ENCODE assay signal across 16 cellular contexts in the genomic region with DNA sequence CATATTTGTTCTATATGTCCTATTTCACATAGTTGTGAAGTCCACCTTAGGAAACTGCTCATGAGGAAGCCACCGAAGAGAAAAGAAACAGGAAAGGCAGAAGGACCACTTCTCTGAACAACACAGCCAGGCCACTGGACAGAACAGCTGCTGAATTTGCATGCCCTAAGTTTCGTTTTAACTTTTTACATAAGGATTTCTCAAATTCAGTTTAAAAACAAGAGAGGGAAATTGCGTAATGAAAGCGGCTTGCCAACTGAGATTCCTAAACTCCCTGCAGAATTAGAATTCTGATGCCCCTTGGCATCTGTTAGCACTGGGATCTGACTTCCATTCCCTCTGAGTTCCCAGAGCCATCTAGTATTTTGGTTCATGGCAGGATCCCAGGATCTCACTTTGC. TPM values are rescaled to one million over a fixed set of nuclear protein-coding genes. Genes with fewer than 3 reads are reported as not detected.
DNase-seq lines count a peak whose midpoint lies in the region; ATAC-seq and TF ChIP-seq lines count a peak whose summit lies in the region.
"Had no signal": no experiment of that assay in that cellular context is flagged by ENCODE, and none has a peak within 500 bp of the region (broad histone marks: within the 10 kb centered on the region; RNA-seq: fewer than 3 reads in every experiment).

No MANE protein-coding gene starts in this region.

- H3K4me3 ChIP-seq in BJ (ENCODE audit: low read depth, low read length) (no peak overlapping the region), OCI-LY7 (ENCODE audit: low read depth, low read length, poor library complexity, severe bottlenecking) (no peak overlapping the region), gastroesophageal sphincter (no peak overlapping the region), rectal smooth muscle tissue (ENCODE audit: low read length) (no peak overlapping the region)
- H3K4me3 ChIP-seq: K562, spleen had no signal

- no peak overlapping the region for H3K4me2 ChIP-seq in OCI-LY7 (ENCODE audit: low read length)

- no peak overlapping the region for H2AFZ ChIP-seq in OCI-LY7 (ENCODE audit: low read length)

- no peak overlapping the region for H3K27ac ChIP-seq in OCI-LY7 (ENCODE audit: low read depth, low read length, poor library complexity, severe bottlenecking)
- H3K27ac ChIP-seq in gastroesophageal sphincter = peak overlapping the region; percentile 26 to 70 (median 56)
- peak overlapping the region; percentile 30 for H3K27ac ChIP-seq in rectal smooth muscle tissue (ENCODE audit: low read depth, low read length)

- ATAC-seq in gastroesophageal sphincter (peak; percentile 64), HG02970 (IDR thresholded peaks at IDR 0.05; ENCODE audit: low FRiP score, unreplicated experiment) (no peak), GM19455 (IDR thresholded peaks at IDR 0.05; ENCODE audit: unreplicated experiment) (no peak)
- ATAC-seq: activated CD8-positive, alpha-beta T cell treated with anti-CD3 and anti-CD28 coated beads for 36 hours; K562; left colon; stimulated activated effector memory CD8-positive, alpha-beta T cell treated with anti-CD3 and anti-CD28 coated beads, Interleukin-12 subunit alpha, Interleukin-12 subunit beta, amount 100 ng/mL, for 72 hours had no signal

- TF ChIP-seq CTCF in BJ (IDR thresholded peaks at IDR 0.05; ENCODE audit: insufficient read depth, low read depth, low read length) = no peak
- no peak for TF ChIP-seq CTCF in OCI-LY7 (conservative IDR thresholded peaks at IDR 0.05; ENCODE audit: low read length)
- TF ChIP-seq CTCF in gastroesophageal sphincter (IDR thresholded peaks at IDR 0.05) = no peak

- no peak for TF ChIP-seq POLR2A in gastroesophageal sphincter (IDR thresholded peaks at IDR 0.05)

- H3K36me3 ChIP-seq in BJ (ENCODE audit: control insufficient read depth, insufficient read depth, low read length) (no peaks in the 10 kb centered on the region), OCI-LY7 (ENCODE audit: insufficient read depth, low read length) (no peaks in the 10 kb centered on the region), gastroesophageal sphincter (no peaks in the 10 kb centered on the region), rectal smooth muscle tissue (ENCODE audit: control insufficient read depth, insufficient read depth, low read length) (no peaks in the 10 kb centered on the region)
- H3K36me3 ChIP-seq: spleen had no signal

- H3K4me1 ChIP-seq in OCI-LY7 (ENCODE audit: insufficient read depth, low read length, poor library complexity, severe bottlenecking) = no peaks in the 10 kb centered on the region
- peaks cover 0 to 26% (median 5%) of the 10 kb centered on the region in 3 donors for H3K4me1 ChIP-seq in gastroesophageal sphincter
- no peaks in the 10 kb centered on the region for H3K4me1 ChIP-seq in rectal smooth muscle tissue (ENCODE audit: control insufficient read depth, insufficient read depth, low read length)

- H3K79me2 ChIP-seq in OCI-LY7 (ENCODE audit: insufficient read depth, low read depth, low read length) = no peaks in the 10 kb centered on the region

- CTCF ChIA-PET in BJ (lab: Yijun Ruan, JAX) (interaction anchor here (0.7 to 12.1 kb wide), 4 partner anchors 23 to 113 kb away, joined by 3 to 148 read pairs (median 8); partner anchors contain the start of genes CCL1 and CCL13), OCI-LY7 (lab: Charles Lee; ENCODE audit: unreplicated experiment) (no interaction called here)

- H3K9me3 ChIP-seq in OCI-LY7 (ENCODE audit: low read length) (no peaks in the 10 kb centered on the region), gastroesophageal sphincter (no peaks in the 10 kb centered on the region)
- H3K9me3 ChIP-seq: spleen had no signal

- TF ChIP-seq EP300 in gastroesophageal sphincter (IDR thresholded peaks at IDR 0.05) = peak; percentile 4

- no TSS peak for BruUV-seq in OCI-LY7 (replicated peaks; lab: Mats Ljungman, UMichigan)

- no peaks in the 10 kb centered on the region for H3K9me2 ChIP-seq in OCI-LY7 (ENCODE audit: insufficient read depth, low read length)

- intact Hi-C loops in OCI-LY7 (cut with micrococcal nuclease; ENCODE audit: unreplicated experiment) = no loop called here

- DNase-seq in BJ (ENCODE audit: low read depth) (peak; percentile 31), OCI-LY7 (ENCODE audit: low spot score) (peak; percentile 1), AG08396 (ENCODE audit: low spot score) (no peak), HUDEP-2 (lab: John Stamatoyannopoulos, UW; ENCODE audit: unreplicated experiment in 76 of 76) (no peak)
- DNase-seq: activated CD8-positive, alpha-beta T cell treated with anti-CD3 and anti-CD28 coated beads for 36 hours; activated naive CD8-positive, alpha-beta T cell treated with anti-CD3 and anti-CD28 coated beads, Interleukin-2, amount 10 ng/mL, durations not matched to agents 7 days and 5 days; COR-L47; NCI-H226; spleen had no signal

- H4K20me1 ChIP-seq in OCI-LY7 (ENCODE audit: insufficient read depth, low read length) = no peaks in the 10 kb centered on the region

- H3K27me3 ChIP-seq in BJ (ENCODE audit: control insufficient read depth, insufficient read depth, low read length) = no peaks in the 10 kb centered on the region
- H3K27me3 ChIP-seq in gastroesophageal sphincter = no peaks in the 10 kb centered on the region
- no peaks in the 10 kb centered on the region for H3K27me3 ChIP-seq in rectal smooth muscle tissue (ENCODE audit: control insufficient read depth, insufficient read depth, low read length)

- WGBS in gastroesophageal sphincter (ENCODE audit: low coverage in 1 of 2), 2 donors = 42 to 44% methylated on average over 3 to 4 of the region's 4 CpGs

- no peak overlapping the region for H3K9ac ChIP-seq in rectal smooth muscle tissue (ENCODE audit: low read length)

- POLR2A ChIA-PET in BJ (lab: Charles Lee) (no interaction called here), OCI-LY7 (lab: Charles Lee) (no interaction called here)

RNA-seq across cellular contexts. Expression of gene CCL8, which starts 5.0 kb away (rescaled TPM):
- 0.10 and 0.11 TPM in 2 replicates for polyA plus RNA-seq in BJ (2011; rRNA removed)
- polyA minus RNA-seq in BJ (2011; rRNA and poly(A)+ RNA removed) = not detected in 2 replicates
- total RNA-seq in OCI-LY7 (2014; rRNA removed; shearing (Covaris generic)) = not detected in 2 replicates
- total RNA-seq in OCI-LY7 (2022) (not detected in 2 replicates), gastroesophageal sphincter (under 1 TPM in 2 of 4 donors, not detected in 2; 0.27 to 0.81 TPM)
- total RNA-seq: activated CD8-positive, alpha-beta T cell treated with anti-CD3 and anti-CD28 coated beads for 36 hours; activated naive CD8-positive, alpha-beta T cell treated with anti-CD3 and anti-CD28 coated beads, Interleukin-2, amount 10 ng/mL, durations not matched to agents 7 days and 5 days; K562 had no signal

RNA-seq across cellular contexts. Expression of gene CCL11, which starts 28.7 kb away (rescaled TPM):
- 0.55 and 0.70 TPM in 2 replicates for polyA plus RNA-seq in BJ (2011; rRNA removed)
- 0.76 TPM in 1 of 2 replicates, not detected in the other for polyA minus RNA-seq in BJ (2011; rRNA and poly(A)+ RNA removed)
- not detected in 2 replicates for total RNA-seq in OCI-LY7 (2014; rRNA removed; shearing (Covaris generic))
- total RNA-seq in OCI-LY7 (2022) (not detected in 2 replicates), gastroesophageal sphincter (1 to 10 TPM; 2.0 to 4.5 (median 2.7) TPM)
- total RNA-seq: activated CD8-positive, alpha-beta T cell treated with anti-CD3 and anti-CD28 coated beads for 36 hours; activated naive CD8-positive, alpha-beta T cell treated with anti-CD3 and anti-CD28 coated beads, Interleukin-2, amount 10 ng/mL, durations not matched to agents 7 days and 5 days; K562 had no signal
- polyA plus RNA-seq: K562 had no signal

RNA-seq across cellular contexts. Expression of gene CCL13, which starts 42.0 kb away (rescaled TPM):
- 0.22 and 0.40 TPM in 2 replicates for polyA plus RNA-seq in BJ (2011; rRNA removed)
- not detected in 2 replicates for polyA minus RNA-seq in BJ (2011; rRNA and poly(A)+ RNA removed)
- not detected in 2 replicates for total RNA-seq in OCI-LY7 (2014; rRNA removed; shearing (Covaris generic))
- not detected in 2 replicates for total RNA-seq in OCI-LY7 (2022)
- 1 to 10 TPM in 3 of 4 donors, not detected in 1; 1.7 to 4.3 (median 2.3) TPM for total RNA-seq in gastroesophageal sphincter
- total RNA-seq: activated CD8-positive, alpha-beta T cell treated with anti-CD3 and anti-CD28 coated beads for 36 hours; activated naive CD8-positive, alpha-beta T cell treated with anti-CD3 and anti-CD28 coated beads, Interleukin-2, amount 10 ng/mL, durations not matched to agents 7 days and 5 days; K562; spleen had no signal
- polyA plus RNA-seq: K562 had no signal

RNA-seq across cellular contexts. Expression of gene CCL7, which starts 44.3 kb away (rescaled TPM):
- 0.87 and 1.1 TPM in 2 replicates for polyA plus RNA-seq in BJ (2011; rRNA removed)
- polyA minus RNA-seq in BJ (2011; rRNA and poly(A)+ RNA removed) = not detected in 2 replicates
- not detected in 2 replicates for total RNA-seq in OCI-LY7 (2014; rRNA removed; shearing (Covaris generic))
- total RNA-seq in OCI-LY7 (2022) (not detected in 2 replicates), gastroesophageal sphincter (1 to 10 TPM in 1 of 4 donors, not detected in 3; 2.2 TPM)
- total RNA-seq: activated CD8-positive, alpha-beta T cell treated with anti-CD3 and anti-CD28 coated beads for 36 hours; activated naive CD8-positive, alpha-beta T cell treated with anti-CD3 and anti-CD28 coated beads, Interleukin-2, amount 10 ng/mL, durations not matched to agents 7 days and 5 days; K562; left colon; spleen had no signal
- polyA plus RNA-seq: K562, spleen had no signal

RNA-seq across cellular contexts. Expression of gene CCL1, which starts 48.8 kb away (rescaled TPM):
- polyA plus RNA-seq in BJ (2011; rRNA removed) = not detected in 2 replicates
- polyA minus RNA-seq in BJ (2011; rRNA and poly(A)+ RNA removed) = not detected in 2 replicates
- not detected in 2 replicates for total RNA-seq in OCI-LY7 (2014; rRNA removed; shearing (Covaris generic))
- total RNA-seq in OCI-LY7 (2022) (not detected in 2 replicates), gastroesophageal sphincter (not detected)
- total RNA-seq: activated CD8-positive, alpha-beta T cell treated with anti-CD3 and anti-CD28 coated beads for 36 hours; activated naive CD8-positive, alpha-beta T cell treated with anti-CD3 and anti-CD28 coated beads, Interleukin-2, amount 10 ng/mL, durations not matched to agents 7 days and 5 days; K562; left colon; spleen had no signal
- polyA plus RNA-seq: spleen had no signal

Comparison
In these comparisons a context has a peak if more than half of its experiments do, and no peak if none do; other contexts are left out.
1. DNase-seq: peak in BJ (single experiment) and OCI-LY7 (single experiment); none in AG08396 (single experiment) and HUDEP-2 (0 of 76).